Comparison of ENCODE assay signal across 8 cellular contexts in the genomic region with DNA sequence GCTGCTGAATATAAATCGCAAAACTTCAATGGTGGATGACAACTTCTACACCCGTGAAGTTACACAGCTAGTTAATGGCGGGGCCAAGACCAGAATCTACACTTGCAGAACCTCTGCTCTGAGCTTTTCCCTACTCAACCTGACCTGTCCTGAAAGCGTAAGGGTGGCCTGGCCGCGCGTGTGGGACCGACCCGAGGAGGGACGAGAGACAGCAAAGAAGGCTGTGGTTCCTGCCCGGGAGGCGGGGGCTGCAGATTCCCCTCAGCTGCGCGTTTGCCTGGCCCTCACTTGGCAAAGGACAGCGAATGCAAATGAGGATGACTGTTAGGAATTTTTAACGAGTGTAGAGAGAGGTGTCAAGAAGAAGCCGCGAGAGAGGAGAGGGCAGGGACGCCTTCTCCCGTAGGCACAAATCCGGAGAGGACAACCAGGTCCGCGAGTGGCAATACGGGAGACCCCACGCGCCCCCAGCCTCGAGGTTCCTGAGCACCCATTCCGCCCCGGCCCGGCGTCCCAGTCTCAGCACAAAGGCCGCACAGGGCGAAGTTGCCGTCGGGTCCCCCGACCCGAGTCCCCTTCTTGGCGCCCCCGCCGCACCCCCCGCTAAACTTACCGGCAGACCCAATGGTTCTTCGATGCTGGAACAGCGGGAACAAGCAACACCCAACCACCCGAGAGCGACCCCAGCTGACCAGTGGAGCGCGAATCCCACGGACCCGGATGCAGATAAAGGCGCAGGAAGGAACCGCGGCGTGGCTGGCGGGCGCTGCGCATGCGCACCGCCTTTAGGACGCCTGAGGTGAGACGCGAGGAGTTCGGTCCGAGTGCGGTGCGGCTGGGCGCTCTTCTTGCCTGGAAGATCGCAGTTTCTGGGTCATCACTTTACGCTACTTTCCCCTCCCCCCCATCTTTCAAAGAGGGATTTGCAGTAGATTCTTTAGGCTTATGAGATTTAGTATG.
DNase-seq lines count a peak whose midpoint lies in the region; ATAC-seq and FAIRE-seq lines count a peak whose summit lies in the region.

A gene (minus strand): TSS at position 696 of the 960 bp plus-strand sequence. CDS start 4,349 bp downstream, outside the sequence.

- FAIRE-seq in islet of Langerhans (lab: Jason Lieb, UNC) = peak; percentile 36

- DNase-seq in ACHN (peak; percentile 86), NCI-H2196 treated with DMSO at 0.1 percent for 48 hours (lab: John Stamatoyannopoulos, UW; ENCODE audit: unreplicated experiment) (peak; percentile 75)
- DNase-seq in activated CD4-positive, CD25-positive, alpha-beta regulatory T cell (lab: John Stamatoyannopoulos, UW) = peak; percentile 47 to 66 (median 55)
- DNase-seq in central memory CD4-positive, alpha-beta T cell = peak; percentile 78
- peak; percentile 77 for DNase-seq in stimulated activated CD4-positive, alpha-beta T cell treated with anti-CD3 and anti-CD28 coated beads, Interleukin-12 subunit alpha, Interleukin-12 subunit beta, amount 100 ng/mL, for 4 hours

- ATAC-seq in GM18873 (IDR thresholded peaks at IDR 0.05; ENCODE audit: low FRiP score, unreplicated experiment) (peak; percentile 81), HG03139 (IDR thresholded peaks at IDR 0.05; ENCODE audit: unreplicated experiment) (peak; percentile 94)

- in situ Hi-C loops in ACHN (cut with HindIII; ENCODE audit: low pct_ligation_motif_present, low pct_unique_long_range_greater_than_20kb, low sequenced_read_pairs) = no loop called here

Comparison
In these comparisons a context has a peak if more than half of its experiments do, and no peak if none do; other contexts are left out.
1. Peak in every context shown above with its lines: DNase-seq and ATAC-seq.